Comparison of ENCODE assay signal across 19 cellular contexts in the genomic region with DNA sequence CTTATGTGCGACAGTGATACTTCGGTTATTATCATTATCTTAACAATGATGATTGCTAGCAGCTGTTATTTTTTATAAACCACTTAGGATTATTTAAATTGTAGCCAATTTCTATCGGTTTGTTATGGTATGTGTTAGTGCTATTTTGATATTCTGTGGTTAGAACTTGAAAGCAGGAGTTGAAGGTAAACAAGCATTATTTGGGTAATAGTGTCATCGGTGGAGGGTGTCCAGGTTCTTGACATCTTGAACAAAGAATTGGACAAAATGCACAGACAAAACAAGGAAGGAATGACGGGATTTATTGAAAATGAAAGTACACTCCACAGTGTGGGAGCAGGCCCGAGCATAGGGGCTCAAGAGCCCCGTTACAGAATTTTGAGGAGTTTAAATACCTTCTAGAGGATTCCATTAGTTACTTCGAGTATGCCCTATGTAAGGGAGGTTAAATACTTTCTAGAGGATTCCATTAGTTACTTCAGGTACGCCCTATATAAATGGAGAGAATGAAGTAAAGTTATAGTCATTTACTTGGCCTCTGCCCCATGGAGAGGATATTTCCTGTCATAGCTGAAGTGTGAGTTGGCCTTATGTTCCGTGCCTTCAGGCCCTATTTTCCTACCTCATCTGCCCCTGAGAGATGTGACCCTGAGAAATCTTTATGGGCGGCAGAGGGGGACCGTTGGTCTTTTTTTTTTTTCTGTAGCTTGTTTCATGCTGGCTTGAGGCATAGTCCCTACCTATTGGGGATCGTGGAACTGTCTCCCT. TPM values are rescaled to one million over a fixed set of nuclear protein-coding genes. Genes with fewer than 3 reads are reported as not detected.
DNase-seq lines count a peak whose midpoint lies in the region; ATAC-seq, FAIRE-seq and TF ChIP-seq lines count a peak whose summit lies in the region.
"Had no signal": no experiment of that assay in that cellular context is flagged by ENCODE, and none has a peak within 500 bp of the region (broad histone marks: within the 10 kb centered on the region; RNA-seq: fewer than 3 reads in every experiment).

No MANE protein-coding gene starts in this region.

- H3K4me1 ChIP-seq in astrocyte (ENCODE audit: insufficient read depth, low read length) (peaks cover 15% of the 10 kb centered on the region), foreskin keratinocyte (no peaks in the 10 kb centered on the region)

- no peak for TF ChIP-seq CTCF in astrocyte (IDR thresholded peaks at IDR 0.05; ENCODE audit: insufficient read depth, low read depth, low read length)
- no peak for TF ChIP-seq CTCF in foreskin keratinocyte (conservative IDR thresholded peaks at IDR 0.05)

- H3K9me3 ChIP-seq in astrocyte (ENCODE audit: insufficient read depth, low read depth, low read length) = no peaks in the 10 kb centered on the region
- H3K9me3 ChIP-seq: thyroid gland had no signal

- H3K9ac ChIP-seq in astrocyte (ENCODE audit: low read length) = peak overlapping the region; percentile 46

- no peak overlapping the region for H3K4me3 Mint-ChIP-seq in activated T-cell treated with anti-CD3 and anti-CD28 coated beads, Interleukin-2, amount 50 U/mL, for 24 hours
- H3K4me3 Mint-ChIP-seq in activated T-cell treated with anti-CD3 and anti-CD28 coated beads, Interleukin-2, amount 50 U/mL, for 4 hours = no peak overlapping the region
- no peak overlapping the region for H3K4me3 Mint-ChIP-seq in astrocyte (ENCODE audit: unreplicated experiment)
- H3K4me3 Mint-ChIP-seq: activated naive CD4-positive, alpha-beta T cell treated with anti-CD3 and anti-CD28 coated beads, Interleukin-2, amount 10 ng/mL, durations not matched to agents 7 days and 5 days; T-cell had no signal

- H3K27ac Mint-ChIP-seq in activated T-cell treated with anti-CD3 and anti-CD28 coated beads, Interleukin-2, amount 50 U/mL, for 24 hours = peak overlapping the region; percentile 48
- peak overlapping the region; percentile 9 for H3K27ac Mint-ChIP-seq in astrocyte (ENCODE audit: unreplicated experiment)
- H3K27ac Mint-ChIP-seq: activated naive CD4-positive, alpha-beta T cell treated with anti-CD3 and anti-CD28 coated beads, Interleukin-2, amount 10 ng/mL, durations not matched to agents 7 days and 5 days; T-cell had no signal

- H3K27me3 Mint-ChIP-seq in activated T-cell treated with anti-CD3 and anti-CD28 coated beads, Interleukin-2, amount 50 U/mL, for 24 hours = no peaks in the 10 kb centered on the region
- H3K27me3 Mint-ChIP-seq in activated T-cell treated with anti-CD3 and anti-CD28 coated beads, Interleukin-2, amount 50 U/mL, for 4 hours (ENCODE audit: low read depth) = no peaks in the 10 kb centered on the region
- no peaks in the 10 kb centered on the region for H3K27me3 Mint-ChIP-seq in astrocyte (ENCODE audit: low read depth, unreplicated experiment)
- H3K27me3 Mint-ChIP-seq: activated naive CD4-positive, alpha-beta T cell treated with anti-CD3 and anti-CD28 coated beads, Interleukin-2, amount 10 ng/mL, durations not matched to agents 7 days and 5 days; T-cell had no signal

- FAIRE-seq in astrocyte (lab: Jason Lieb, UNC) = no peak
- no peak for FAIRE-seq in GM12891 (lab: Jason Lieb, UNC)
- FAIRE-seq: A204.1, GM18507 had no signal

- TF ChIP-seq POLR2A in GM12891 (IDR thresholded peaks at IDR 0.05; ENCODE audit: low read depth, low read length) = no peak

- peaks cover 12% of the 10 kb centered on the region for H3K36me3 Mint-ChIP-seq in activated T-cell treated with anti-CD3 and anti-CD28 coated beads, Interleukin-2, amount 50 U/mL, for 24 hours (ENCODE audit: low read depth)
- H3K36me3 Mint-ChIP-seq in activated T-cell treated with anti-CD3 and anti-CD28 coated beads, Interleukin-2, amount 50 U/mL, for 4 hours (ENCODE audit: insufficient read depth) = peaks cover 6% of the 10 kb centered on the region
- peaks cover 9% of the 10 kb centered on the region for H3K36me3 Mint-ChIP-seq in astrocyte (ENCODE audit: low read depth, unreplicated experiment)

- H4K20me1 ChIP-seq in astrocyte (ENCODE audit: insufficient read depth, low read length) = peaks cover 46% of the 10 kb centered on the region

- H3K9me3 Mint-ChIP-seq in activated T-cell treated with anti-CD3 and anti-CD28 coated beads, Interleukin-2, amount 50 U/mL, for 24 hours = no peaks in the 10 kb centered on the region
- no peaks in the 10 kb centered on the region for H3K9me3 Mint-ChIP-seq in activated T-cell treated with anti-CD3 and anti-CD28 coated beads, Interleukin-2, amount 50 U/mL, for 4 hours
- H3K9me3 Mint-ChIP-seq in astrocyte (ENCODE audit: unreplicated experiment) = no peaks in the 10 kb centered on the region

- no peaks in the 10 kb centered on the region for H3K27me3 ChIP-seq in astrocyte (ENCODE audit: insufficient read depth, low read length)
- no peaks in the 10 kb centered on the region for H3K27me3 ChIP-seq in foreskin keratinocyte
- H3K27me3 ChIP-seq: heart right ventricle, thyroid gland had no signal

- H3K4me3 ChIP-seq in astrocyte (ENCODE audit: insufficient read depth, low read depth, low read length) = peak overlapping the region; percentile 10
- H3K4me3 ChIP-seq: heart right ventricle, thyroid gland had no signal

- H3K4me2 ChIP-seq in astrocyte (ENCODE audit: low read length) = peak overlapping the region; percentile 77

- DNase-seq in activated T-cell treated with anti-CD3 and anti-CD28 coated beads, Interleukin-2, amount 50 U/mL, for 24 hours = no peak
- DNase-seq in activated T-cell treated with anti-CD3 and anti-CD28 coated beads, Interleukin-2, amount 50 U/mL, for 4 hours = no peak
- DNase-seq in astrocyte (ENCODE audit: low read depth) (peak; percentile 48), foreskin keratinocyte (peak; percentile 2 to 24), SW480 (ENCODE audit: low spot score) (no peak), GM12891 (ENCODE audit: insufficient read length, low spot score) (no peak)
- DNase-seq: activated naive CD4-positive, alpha-beta T cell treated with anti-CD3 and anti-CD28 coated beads, Interleukin-2, amount 10 ng/mL, durations not matched to agents 7 days and 5 days; caudate nucleus; heart right ventricle; left cardiac atrium; NCI-H1092; NCI-H2227 treated with DMSO at 0.1 percent for 48 hours; OCI-M1; T-cell had no signal

- H2AFZ ChIP-seq in astrocyte (ENCODE audit: low read depth, low read length) = no peak overlapping the region

- no peaks in the 10 kb centered on the region for H3K36me3 ChIP-seq in astrocyte (ENCODE audit: insufficient read depth, low read length)
- H3K36me3 ChIP-seq: heart right ventricle, thyroid gland had no signal

- no peak for ATAC-seq in activated T-cell treated with anti-CD3 and anti-CD28 coated beads, Interleukin-2, amount 50 U/mL, for 4 hours
- ATAC-seq in foreskin keratinocyte (no peak), HG03469 (IDR thresholded peaks at IDR 0.05; ENCODE audit: unreplicated experiment) (no peak), HG02588 (IDR thresholded peaks at IDR 0.05; ENCODE audit: unreplicated experiment) (no peak)
- ATAC-seq: T-cell had no signal

- H3K27ac ChIP-seq in astrocyte (ENCODE audit: low read depth, low read length) (peak overlapping the region; percentile 29), foreskin keratinocyte (no peak overlapping the region)
- H3K27ac ChIP-seq: heart right ventricle, thyroid gland had no signal

- peaks cover 88% of the 10 kb centered on the region for H3K79me2 ChIP-seq in astrocyte (ENCODE audit: insufficient read depth, low read length)

- peaks cover 17% of the 10 kb centered on the region for H3K4me1 Mint-ChIP-seq in activated T-cell treated with anti-CD3 and anti-CD28 coated beads, Interleukin-2, amount 50 U/mL, for 24 hours (ENCODE audit: low read depth)
- peaks cover 3% of the 10 kb centered on the region for H3K4me1 Mint-ChIP-seq in activated T-cell treated with anti-CD3 and anti-CD28 coated beads, Interleukin-2, amount 50 U/mL, for 4 hours (ENCODE audit: low read depth)
- peaks cover 16% of the 10 kb centered on the region for H3K4me1 Mint-ChIP-seq in astrocyte (ENCODE audit: low read depth, unreplicated experiment)
- H3K4me1 Mint-ChIP-seq: activated naive CD4-positive, alpha-beta T cell treated with anti-CD3 and anti-CD28 coated beads, Interleukin-2, amount 10 ng/mL, durations not matched to agents 7 days and 5 days had no signal

TF ChIP-seq in GM12891, 5 proteins besides CTCF, POLR2A, EP300 and RAD21:
- no peak for TF ChIP-seq TAF1 (IDR thresholded peaks at IDR 0.05; ENCODE audit: low read depth, low read length)
- no peak for TF ChIP-seq SPI1 (IDR thresholded peaks at IDR 0.05; ENCODE audit: low read depth, low read length)
- no peak for TF ChIP-seq POLR2AphosphoS5 (IDR thresholded peaks at IDR 0.05; ENCODE audit: low read depth, low read length)
- TF ChIP-seq PAX5 (IDR thresholded peaks at IDR 0.05; ENCODE audit: insufficient read depth, low read length, severe bottlenecking) = no peak
- no peak for TF ChIP-seq POU2F2 (IDR thresholded peaks at IDR 0.05; ENCODE audit: low read depth, low read length)

RNA-seq across cellular contexts. Expression of a gene that starts 13.1 kb away (rescaled TPM):
- 10 to 100 TPM; 15.9 to 18.5 (median 17.2) TPM for total RNA-seq in activated T-cell treated with anti-CD3 and anti-CD28 coated beads, Interleukin-2, amount 50 U/mL, for 4 hours
- total RNA-seq in astrocyte (36.0 and 40.6 TPM in 2 replicates), foreskin keratinocyte (20.2 and 20.6 TPM in 2 replicates)
- 4.2 and 4.6 TPM in 2 replicates for polyA plus RNA-seq in foreskin keratinocyte
- 3.2 TPM for polyA plus RNA-seq in GM12891 (2012; ENCODE audit: low read depth, missing spikeins)

Comparison
In these comparisons a context has a peak if more than half of its experiments do, and no peak if none do; other contexts are left out.
1. DNase-seq: peak in astrocyte (single experiment) and foreskin keratinocyte (2 of 2); none in activated T-cell treated with anti-CD3 and anti-CD28 coated beads, Interleukin-2, amount 50 U/mL, for 24 hours (single experiment), activated T-cell treated with anti-CD3 and anti-CD28 coated beads, Interleukin-2, amount 50 U/mL, for 4 hours (single experiment), SW480 (single experiment) and GM12891 (single experiment).